Comparison of ENCODE assay signal across 11 cellular contexts in genomic region chr10:132482090-132482489, GRCh38. TPM values are rescaled to one million over a fixed set of nuclear protein-coding genes. Genes with fewer than 3 reads are reported as not detected.
DNase-seq lines count a peak whose midpoint lies in the region; ATAC-seq and TF ChIP-seq lines count a peak whose summit lies in the region.
"Had no signal": no experiment of that assay in that cellular context is flagged by ENCODE, and none has a peak within 500 bp of the region (broad histone marks: within the 10 kb centered on the region; RNA-seq: fewer than 3 reads in every experiment).

No MANE protein-coding gene starts in this region.

- no peaks in the 10 kb centered on the region for H3K4me1 Mint-ChIP-seq in activated CD8-positive, alpha-beta T cell treated with anti-CD3 and anti-CD28 coated beads for 36 hours (ENCODE audit: low read depth)

- H3K4me1 ChIP-seq in left ventricle myocardium inferior: no peaks in the 10 kb centered on the region
- H3K4me1 ChIP-seq in skeletal muscle satellite cell (ENCODE audit: control insufficient read depth, insufficient read depth, low read length): peaks cover 11% of the 10 kb centered on the region

- no peaks in the 10 kb centered on the region for H3K9me3 Mint-ChIP-seq in activated CD8-positive, alpha-beta T cell treated with anti-CD3 and anti-CD28 coated beads for 36 hours
- H3K9me3 Mint-ChIP-seq: dendritic cell treated with granulocyte-macrophage colony-stimulating factor and Interleukin-4, amounts not matched to agents 40 ng/mL and 50 ng/mL, for 4 days had no signal

- intact Hi-C loops in left ventricle myocardium inferior (cut with micrococcal nuclease): no loop called here
- intact Hi-C loops in activated CD8-positive, alpha-beta T cell treated with anti-CD3 and anti-CD28 coated beads for 36 hours (cut with micrococcal nuclease): no loop called here

- no peak overlapping the region for H3K4me3 ChIP-seq in H7 (ENCODE audit: insufficient read depth, low read depth, low read length)
- no peak overlapping the region for H3K4me3 ChIP-seq in left ventricle myocardium inferior
- H3K4me3 ChIP-seq in skeletal muscle satellite cell (ENCODE audit: low read length): no peak overlapping the region

- peak overlapping the region; percentile 51 for H3K27ac ChIP-seq in left ventricle myocardium inferior (replicated peaks)

- H3K27me3 Mint-ChIP-seq in activated CD8-positive, alpha-beta T cell treated with anti-CD3 and anti-CD28 coated beads for 36 hours: peaks cover 7% of the 10 kb centered on the region

- no peak overlapping the region for H3K4me3 Mint-ChIP-seq in activated CD8-positive, alpha-beta T cell treated with anti-CD3 and anti-CD28 coated beads for 36 hours
- H3K4me3 Mint-ChIP-seq: dendritic cell treated with granulocyte-macrophage colony-stimulating factor and Interleukin-4, amounts not matched to agents 40 ng/mL and 50 ng/mL, for 4 days had no signal

- H3K27ac Mint-ChIP-seq in activated CD8-positive, alpha-beta T cell treated with anti-CD3 and anti-CD28 coated beads for 36 hours: no peak overlapping the region
- H3K27ac Mint-ChIP-seq: dendritic cell treated with granulocyte-macrophage colony-stimulating factor and Interleukin-4, amounts not matched to agents 40 ng/mL and 50 ng/mL, for 4 days had no signal

- DNase-seq in H7 (peak; percentile 52), amniotic stem cell (lab: John Stamatoyannopoulos, UW) (peak; percentile 35), left ventricle myocardium inferior (no peak), SIG-M5 (lab: John Stamatoyannopoulos, UW) (no peak)
- no peak for DNase-seq in activated CD8-positive, alpha-beta T cell treated with anti-CD3 and anti-CD28 coated beads for 36 hours
- no peak for DNase-seq in stimulated activated naive CD4-positive, alpha-beta T cell (lab: John Stamatoyannopoulos, UW)
- DNase-seq: NCI-H524; stimulated activated naive CD8-positive, alpha-beta T cell treated with anti-CD3 and anti-CD28 coated beads, Interleukin-15, Interleukin-2, amounts not matched to agents 100 U/mL and 50 U/mL, for 24 hours had no signal

- POLR2A ChIA-PET in activated CD8-positive, alpha-beta T cell treated with anti-CD3 and anti-CD28 coated beads for 36 hours (lab: Charles Lee): no interaction called here

- H3K36me3 Mint-ChIP-seq in activated CD8-positive, alpha-beta T cell treated with anti-CD3 and anti-CD28 coated beads for 36 hours (ENCODE audit: low read depth): no peaks in the 10 kb centered on the region

- CTCF ChIA-PET in activated CD8-positive, alpha-beta T cell treated with anti-CD3 and anti-CD28 coated beads for 36 hours (lab: Charles Lee): no interaction called here

- H3K27me3 ChIP-seq in H7 (ENCODE audit: control insufficient read depth, insufficient read depth, low read length): no peaks in the 10 kb centered on the region; the same call in 1 of the 2 replicates
- peaks cover 15% of the 10 kb centered on the region for H3K27me3 ChIP-seq in left ventricle myocardium inferior (ENCODE audit: low read depth)
- peaks cover 32% of the 10 kb centered on the region for H3K27me3 ChIP-seq in skeletal muscle satellite cell (ENCODE audit: control insufficient read depth, insufficient read depth, low read length)

- TF ChIP-seq CTCF in left ventricle myocardium inferior (IDR thresholded peaks at IDR 0.05; ENCODE audit: borderline replicate concordance): no peak
- TF ChIP-seq CTCF in activated CD8-positive, alpha-beta T cell treated with anti-CD3 and anti-CD28 coated beads for 36 hours (IDR thresholded peaks at IDR 0.05): no peak

- peak overlapping the region; percentile 26 for H3K4me2 ChIP-seq in skeletal muscle satellite cell (ENCODE audit: low read length)

- H3K9me3 ChIP-seq in left ventricle myocardium inferior (replicated peaks): no peaks in the 10 kb centered on the region
- no peaks in the 10 kb centered on the region for H3K9me3 ChIP-seq in skeletal muscle satellite cell (replicated peaks; ENCODE audit: low read length)

- H3K36me3 ChIP-seq in H7 (replicated peaks; ENCODE audit: control insufficient read depth, insufficient read depth, low read length) (no peaks in the 10 kb centered on the region), left ventricle myocardium inferior (no peaks in the 10 kb centered on the region), skeletal muscle satellite cell (ENCODE audit: insufficient read depth, low read length) (no peaks in the 10 kb centered on the region)

- ATAC-seq in activated CD8-positive, alpha-beta T cell treated with anti-CD3 and anti-CD28 coated beads for 36 hours: no peak
- no peak for ATAC-seq in GM19455 (IDR thresholded peaks at IDR 0.05; ENCODE audit: unreplicated experiment)
- ATAC-seq: stimulated activated naive CD8-positive, alpha-beta T cell treated with anti-CD3 and anti-CD28 coated beads, Interleukin-15, Interleukin-2, amounts not matched to agents 100 U/mL and 50 U/mL, for 24 hours had no signal

- H3K9ac ChIP-seq in skeletal muscle satellite cell (ENCODE audit: low read depth, low read length): no peak overlapping the region

RNA-seq across cellular contexts. Expression of gene INPP5A, which starts 55.5 kb away (rescaled TPM):
- 21.0 and 29.2 TPM in 2 replicates for total RNA-seq in H7 (2014; rRNA removed; shearing (Covaris generic))
- 105 TPM for total RNA-seq in left ventricle myocardium inferior
- 11.4 and 14.9 TPM in 2 replicates for total RNA-seq in skeletal muscle satellite cell (2012; rRNA removed)
- total RNA-seq in activated CD8-positive, alpha-beta T cell treated with anti-CD3 and anti-CD28 coated beads for 36 hours: 10 to 100 TPM in 1 of 2 experiments, 1 to 10 TPM in 1; 9.6 to 10.4 TPM

Comparison
In these comparisons a context has a peak if more than half of its experiments do, and no peak if none do; other contexts are left out.
1. DNase-seq: peak in H7 (single experiment) and amniotic stem cell (single experiment); none in left ventricle myocardium inferior (single experiment), activated CD8-positive, alpha-beta T cell treated with anti-CD3 and anti-CD28 coated beads for 36 hours (single experiment), stimulated activated naive CD4-positive, alpha-beta T cell (0 of 6) and SIG-M5 (single experiment).